ENCODE assay signal across 15 cellular contexts in the genomic region with DNA sequence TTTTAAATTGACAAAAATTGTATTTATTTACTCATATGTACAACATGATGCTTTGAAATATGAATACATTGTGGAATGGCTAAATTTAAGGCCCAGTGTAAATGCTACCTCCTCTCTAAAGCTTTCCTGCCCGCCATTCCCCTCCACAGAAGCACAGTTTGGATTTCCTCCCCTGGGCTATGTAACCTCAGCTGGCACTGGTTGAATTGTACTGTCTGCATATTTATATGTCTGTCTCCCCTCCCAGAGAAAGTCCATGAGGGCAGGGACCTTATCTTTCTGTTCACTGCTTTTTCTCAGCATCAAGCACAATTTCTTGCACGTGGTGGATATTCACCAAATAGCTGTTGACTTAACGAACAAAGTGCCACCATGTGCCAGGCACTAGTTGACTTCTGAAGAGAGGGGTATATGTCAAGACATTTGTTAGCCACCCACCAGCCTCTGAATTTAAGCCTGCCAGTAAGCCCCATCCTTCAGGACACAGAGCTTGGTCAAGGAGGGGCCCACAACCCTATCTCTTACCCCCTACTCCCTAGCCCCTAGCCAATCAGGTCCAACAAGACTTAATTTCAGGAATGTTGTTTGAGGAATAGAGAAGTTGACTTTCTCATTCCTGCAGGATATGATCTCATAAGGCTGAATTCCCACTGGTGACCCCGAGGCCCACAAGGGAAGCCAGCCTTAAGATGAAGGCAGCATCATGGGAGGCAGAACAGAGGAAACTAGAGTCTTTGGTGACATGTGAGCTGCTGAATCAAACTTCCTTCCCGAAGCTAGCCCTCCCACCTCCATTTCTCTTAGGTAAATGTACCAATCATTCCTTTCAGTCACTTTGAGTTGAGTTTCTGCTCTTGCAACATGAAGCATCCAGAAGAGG. TPM values are rescaled to one million over a fixed set of nuclear protein-coding genes. Genes with fewer than 3 reads are reported as not detected.
"Had no signal": no experiment of that assay in that cellular context is flagged by ENCODE, and none has a peak within 500 bp of the region (broad histone marks: within the 10 kb centered on the region; RNA-seq: fewer than 3 reads in every experiment).

No MANE protein-coding gene starts in this region.

- H3K4me1 ChIP-seq: parathyroid adenoma, sigmoid colon had no signal

- H3K27ac ChIP-seq: neutrophil, parathyroid adenoma, sigmoid colon had no signal

- FAIRE-seq: colon had no signal

- ATAC-seq: activated CD4-positive, CD25-positive, alpha-beta regulatory T cell treated with anti-CD3 and anti-CD28 coated beads, Interleukin-2, amount 50 U/mL, for 24 hours; activated T-cell treated with anti-CD3 and anti-CD28 coated beads, Interleukin-2, amount 50 U/mL, for 72 hours; esophagus mucosa; heart right ventricle; left ventricle myocardium superior; naive thymus-derived CD8-positive, alpha-beta T cell had no signal

- H3K36me3 ChIP-seq: heart right ventricle, neutrophil, sigmoid colon had no signal

- DNase-seq: activated CD4-positive, alpha-beta T cell treated with anti-CD3 and anti-CD28 coated beads, Interleukin-2, amount 50 U/mL, for 1 hour; activated gamma-delta T cell treated with Interleukin-2 at 50 U/mL for 16 hours; activated T-cell treated with anti-CD3 and anti-CD28 coated beads, Interleukin-2, amount 50 U/mL, for 72 hours; central memory CD4-positive, alpha-beta T cell; heart right ventricle; left ventricle myocardium superior; naive thymus-derived CD8-positive, alpha-beta T cell; sigmoid colon; stimulated activated naive CD4-positive, alpha-beta T cell had no signal

- H3K9me3 ChIP-seq: heart right ventricle, neutrophil, sigmoid colon had no signal

- H3K4me3 ChIP-seq: heart right ventricle, sigmoid colon had no signal

- H3K27me3 ChIP-seq: heart right ventricle, sigmoid colon had no signal

RNA-seq across cellular contexts. Expression of a gene that starts 34.9 kb away (rescaled TPM):
- total RNA-seq: esophagus mucosa; naive thymus-derived CD8-positive, alpha-beta T cell; renal cortical epithelial cell had no signal
- polyA plus RNA-seq: naive thymus-derived CD8-positive, alpha-beta T cell had no signal

RNA-seq across cellular contexts. Expression of a gene that starts 56.4 kb away (rescaled TPM):
- total RNA-seq: activated T-cell treated with anti-CD3 and anti-CD28 coated beads, Interleukin-2, amount 50 U/mL, for 72 hours; esophagus mucosa; naive thymus-derived CD8-positive, alpha-beta T cell had no signal

RNA-seq across cellular contexts. Expression of a gene that starts 56.6 kb away (rescaled TPM):
- total RNA-seq: activated T-cell treated with anti-CD3 and anti-CD28 coated beads, Interleukin-2, amount 50 U/mL, for 72 hours; naive thymus-derived CD8-positive, alpha-beta T cell; renal cortical epithelial cell had no signal
- polyA plus RNA-seq: naive thymus-derived CD8-positive, alpha-beta T cell had no signal
